ENCODE assay signal across 8 cellular contexts in genomic region chr2:26345284-26345553, GRCh38. TPM values are rescaled to one million over a fixed set of nuclear protein-coding genes. Genes with fewer than 3 reads are reported as not detected.
DNase-seq lines count a peak whose midpoint lies in the region; ATAC-seq, FAIRE-seq and TF ChIP-seq lines count a peak whose summit lies in the region.

No MANE protein-coding gene starts in this region.

- TF ChIP-seq POLR2A in GM12892 (IDR thresholded peaks at IDR 0.05; ENCODE audit: low read depth, low read length), result no peak

- 0 to 1% (median 0%) methylated on average over 9 of the region's 9 CpGs for WGBS in psoas muscle, 3 donors

- FAIRE-seq in GM12892 (lab: Jason Lieb, UNC), result peak; percentile 40

- TF ChIP-seq CTCF in OCI-LY7 (conservative IDR thresholded peaks at IDR 0.05; ENCODE audit: low read length) (no peak), epithelial cell of proximal tubule (conservative IDR thresholded peaks at IDR 0.05; ENCODE audit: low read depth, low read length) (no peak), psoas muscle (IDR thresholded peaks at IDR 0.05) (no peak)

- intact Hi-C loops in OCI-LY7 (cut with micrococcal nuclease; ENCODE audit: unreplicated experiment), result loop anchor here (5.0 kb wide), 1 partner anchor 313 kb away; the partner anchor contains the start of gene RAB10
- intact Hi-C loops in psoas muscle (cut with DNase I), result loop anchor here in 1 of 2 donors (5.0 kb wide), 1 partner anchor 157 kb away; no protein-coding TSS in a partner anchor

- CTCF ChIA-PET in OCI-LY7 (lab: Charles Lee; ENCODE audit: unreplicated experiment), result interaction anchor here (1.0 kb wide), 1 partner anchor 15 kb away, joined by 3 read pairs; no protein-coding TSS in a partner anchor

- peak overlapping the region; percentile 83 for H3K4me3 ChIP-seq in OCI-LY7 (ENCODE audit: low read depth, low read length, poor library complexity, severe bottlenecking)
- H3K4me3 ChIP-seq in epithelial cell of proximal tubule (ENCODE audit: low read depth, low read length), result peak overlapping the region; percentile 92
- peak overlapping the region; percentile 91 for H3K4me3 ChIP-seq in psoas muscle

- H3K4me1 ChIP-seq in OCI-LY7 (ENCODE audit: insufficient read depth, low read length, poor library complexity, severe bottlenecking) (peaks cover 28% of the 10 kb centered on the region), psoas muscle (peaks cover 29% of the 10 kb centered on the region)

- H3K79me2 ChIP-seq in OCI-LY7 (ENCODE audit: insufficient read depth, low read depth, low read length), result peaks cover 61% of the 10 kb centered on the region

- H3K9me3 ChIP-seq in OCI-LY7 (ENCODE audit: low read length) (no peaks in the 10 kb centered on the region), psoas muscle (no peaks in the 10 kb centered on the region)

- DNase-seq in GM12892 (ENCODE audit: insufficient read length) (no peak), OCI-LY7 (ENCODE audit: low spot score) (no peak), epithelial cell of proximal tubule (ENCODE audit: low read depth) (no peak), psoas muscle (no peak), SHP77 treated with DMSO at 0.1 percent for 48 hours (lab: John Stamatoyannopoulos, UW) (no peak), NOMO-1 (lab: John Stamatoyannopoulos, UW; ENCODE audit: unreplicated experiment in 2 of 2) (no peak), NCI-H1436 (lab: John Stamatoyannopoulos, UW) (no peak)

- no peaks in the 10 kb centered on the region for H3K27me3 ChIP-seq in psoas muscle (ENCODE audit: insufficient read depth in 3 of 3, low read length in 2 of 3)

- H4K20me1 ChIP-seq in OCI-LY7 (ENCODE audit: insufficient read depth, low read length), result peaks cover 19% of the 10 kb centered on the region

- no peak for ATAC-seq in psoas muscle
- no peak for ATAC-seq in GM19324 (IDR thresholded peaks at IDR 0.05; ENCODE audit: low FRiP score, unreplicated experiment)

- H3K36me3 ChIP-seq in OCI-LY7 (ENCODE audit: insufficient read depth, low read length), result peaks cover 15% of the 10 kb centered on the region
- H3K36me3 ChIP-seq in psoas muscle (ENCODE audit: insufficient read depth in 1 of 2, low read depth in 1 of 2), result no peaks in the 10 kb centered on the region

- peak overlapping the region; percentile 71; the same call in 1 of the 2 replicates for H2AFZ ChIP-seq in OCI-LY7 (ENCODE audit: low read length)

- TSS peak; percentile 95 for BruUV-seq in OCI-LY7 (replicated peaks; lab: Mats Ljungman, UMichigan)

- H3K27ac ChIP-seq in OCI-LY7 (ENCODE audit: low read depth, low read length, poor library complexity, severe bottlenecking) (peak overlapping the region; percentile 74), psoas muscle (peak overlapping the region; percentile 93)

- H3K9me2 ChIP-seq in OCI-LY7 (ENCODE audit: insufficient read depth, low read length), result no peaks in the 10 kb centered on the region

- peak overlapping the region; percentile 91 for H3K4me2 ChIP-seq in OCI-LY7 (ENCODE audit: low read length)

- POLR2A ChIA-PET in OCI-LY7 (lab: Charles Lee), result interaction anchor here (0.6 to 1.7 kb wide), 5 partner anchors 11 to 312 kb away, joined by 3 to 6 read pairs (median 3); partner anchors contain the start of genes HADHA, HADHB and RAB10

RNA-seq across cellular contexts. Expression of gene SELENOI, which starts 0.7 kb away (rescaled TPM):
- 12.3 TPM for polyA plus RNA-seq in GM12892 (2012; ENCODE audit: missing spikeins)
- 29.0 TPM in 2 replicates for total RNA-seq in OCI-LY7 (2014; rRNA removed; shearing (Covaris generic))
- total RNA-seq in OCI-LY7 (2022) (44.8 and 53.1 TPM in 2 replicates), epithelial cell of proximal tubule (19.3 and 27.1 TPM in 2 replicates), psoas muscle (10 to 100 TPM; 15.7 to 40.5 (median 20.1) TPM)
- polyA plus RNA-seq in psoas muscle, result 10 to 100 TPM in 1 of 3 donors, 1 to 10 TPM in 2; 3.7 to 11.3 (median 7.3) TPM

RNA-seq across cellular contexts. Expression of gene ADGRF3, which starts 1.4 kb away (rescaled TPM):
- polyA plus RNA-seq in GM12892 (2012; ENCODE audit: missing spikeins), result 0.76 TPM
- total RNA-seq in OCI-LY7 (2014; rRNA removed; shearing (Covaris generic)), result 0.90 and 3.8 TPM in 2 replicates
- total RNA-seq in OCI-LY7 (2022), result 3.9 and 4.7 TPM in 2 replicates
- total RNA-seq in epithelial cell of proximal tubule, result 0.69 TPM in 1 of 2 replicates, not detected in the other
- under 1 TPM in 2 of 4 donors, not detected in 2; 0.17 to 0.48 TPM for total RNA-seq in psoas muscle
- polyA plus RNA-seq in psoas muscle, result under 1 TPM in 2 of 3 donors, not detected in 1; 0.03 to 0.19 TPM

RNA-seq across cellular contexts. Expression of gene DRC1, which starts 56.5 kb away (rescaled TPM):
- not detected for polyA plus RNA-seq in GM12892 (2012; ENCODE audit: missing spikeins)
- not detected in 2 replicates for total RNA-seq in OCI-LY7 (2014; rRNA removed; shearing (Covaris generic))
- total RNA-seq in OCI-LY7 (2022), result not detected in 2 replicates
- not detected in 2 replicates for total RNA-seq in epithelial cell of proximal tubule
- under 1 TPM in 2 of 4 donors, not detected in 2; 0.10 to 0.15 TPM for total RNA-seq in psoas muscle
- polyA plus RNA-seq in psoas muscle, result under 1 TPM in 2 of 3 donors, not detected in 1; 0.04 to 0.06 TPM
